Comparison of ENCODE assay signal across 20 cellular contexts in the genomic region with DNA sequence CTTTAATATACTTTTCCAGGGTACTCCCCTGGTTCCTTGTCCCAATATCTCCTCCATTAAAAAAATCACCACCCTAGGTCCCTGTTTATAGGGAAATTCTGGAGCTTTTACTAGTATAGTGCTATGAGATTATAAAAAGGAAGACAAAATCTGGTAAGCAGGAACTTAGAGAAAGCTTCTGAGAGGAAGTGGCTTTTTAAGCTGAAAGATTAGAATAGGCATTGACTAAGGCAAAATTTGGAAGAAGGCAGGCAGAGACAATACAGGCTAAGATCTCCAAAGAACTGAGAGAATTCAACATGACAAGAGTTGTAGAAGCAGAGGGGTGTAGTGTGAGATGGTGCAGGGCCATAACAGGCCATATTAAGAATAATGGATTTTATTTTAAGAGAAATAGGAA. TPM values are rescaled to one million over a fixed set of nuclear protein-coding genes. Genes with fewer than 3 reads are reported as not detected.
DNase-seq lines count a peak whose midpoint lies in the region; ATAC-seq, FAIRE-seq and TF ChIP-seq lines count a peak whose summit lies in the region.
"Had no signal": no experiment of that assay in that cellular context is flagged by ENCODE, and none has a peak within 500 bp of the region (broad histone marks: within the 10 kb centered on the region; RNA-seq: fewer than 3 reads in every experiment).

No MANE protein-coding gene starts in this region.

- FAIRE-seq in GM12891 (lab: Jason Lieb, UNC): no peak
- FAIRE-seq: endothelial cell of umbilical vein had no signal

- no peak for TF ChIP-seq CTCF in activated B cell treated with CpG ODN at 0.5 μM for 24 hours (IDR thresholded peaks at IDR 0.05)
- no peak for TF ChIP-seq CTCF in natural killer cell (IDR thresholded peaks at IDR 0.05)

- no peaks in the 10 kb centered on the region for H3K27me3 ChIP-seq in SJCRH30
- H3K27me3 ChIP-seq: foreskin keratinocyte, transverse colon had no signal

- DNase-seq in activated CD4-positive, alpha-beta T cell treated with anti-CD3 and anti-CD28 coated beads for 36 hours: no peak
- DNase-seq in activated CD4-positive, alpha-beta T cell treated with anti-CD3 and anti-CD28 coated beads for 1 hour: no peak
- no peak for DNase-seq in GM12891 (ENCODE audit: insufficient read length, low spot score)
- no peak for DNase-seq in activated B cell treated with CpG ODN at 0.5 μM for 24 hours
- no peak for DNase-seq in natural killer cell
- no peak for DNase-seq in iPS-NIHi11 (ENCODE audit: low spot score)
- DNase-seq in medulla oblongata (ENCODE audit: extremely low spot score): no peak
- no peak for DNase-seq in SJCRH30
- DNase-seq: activated T-cell treated with anti-CD3 and anti-CD28 coated beads, Interleukin-2, amount 50 U/mL, for 24 hours; aorta; foreskin keratinocyte; NCI-H1417; RPMI8226; SW 1271; transverse colon had no signal

- intact Hi-C loops in activated CD4-positive, alpha-beta T cell treated with anti-CD3 and anti-CD28 coated beads for 36 hours (cut with DNase I, micrococcal nuclease): no loop called here
- intact Hi-C loops in activated B cell treated with CpG ODN at 0.5 μM for 24 hours (cut with micrococcal nuclease) (loop anchor here (2.0 kb wide), 2 partner anchors 15 to 17 kb away; no protein-coding TSS in a partner anchor), natural killer cell (cut with micrococcal nuclease) (no loop called here)

- no peak overlapping the region for H3K27ac ChIP-seq in SJCRH30
- H3K27ac ChIP-seq: foreskin keratinocyte, transverse colon had no signal

- POLR2A ChIA-PET in activated CD4-positive, alpha-beta T cell treated with anti-CD3 and anti-CD28 coated beads for 36 hours (lab: Charles Lee): no interaction called here
- POLR2A ChIA-PET in activated B cell treated with CpG ODN at 0.5 μM for 24 hours (lab: Charles Lee): interaction anchor here (1.2 to 1.4 kb wide), 2 partner anchors 26 to 31 kb away, joined by 3 to 4 read pairs; a partner anchor contains a TSS

- H3K9me3 ChIP-seq in SJCRH30 (replicated peaks): no peaks in the 10 kb centered on the region
- H3K9me3 ChIP-seq: transverse colon had no signal

- H3K36me3 Mint-ChIP-seq in activated CD4-positive, alpha-beta T cell treated with anti-CD3 and anti-CD28 coated beads for 36 hours (ENCODE audit: low read depth): peaks cover 28% of the 10 kb centered on the region
- peaks cover 12% of the 10 kb centered on the region for H3K36me3 Mint-ChIP-seq in activated B cell treated with CpG ODN at 0.5 μM for 24 hours (ENCODE audit: low read depth)
- no peaks in the 10 kb centered on the region for H3K36me3 Mint-ChIP-seq in natural killer cell

- H3K4me3 Mint-ChIP-seq in activated CD4-positive, alpha-beta T cell treated with anti-CD3 and anti-CD28 coated beads for 36 hours: no peak overlapping the region
- H3K4me3 Mint-ChIP-seq in activated B cell treated with CpG ODN at 0.5 μM for 24 hours (no peak overlapping the region), natural killer cell (no peak overlapping the region)
- H3K4me3 Mint-ChIP-seq: activated T-cell treated with anti-CD3 and anti-CD28 coated beads, Interleukin-2, amount 50 U/mL, for 24 hours had no signal

- peaks cover 13% of the 10 kb centered on the region for H3K4me1 Mint-ChIP-seq in activated CD4-positive, alpha-beta T cell treated with anti-CD3 and anti-CD28 coated beads for 36 hours
- H3K4me1 Mint-ChIP-seq in activated B cell treated with CpG ODN at 0.5 μM for 24 hours (peaks cover 38% of the 10 kb centered on the region), natural killer cell (peaks cover 20 to 26% of the 10 kb centered on the region in 2 donors)

- H3K36me3 ChIP-seq in SJCRH30: peaks cover 12% of the 10 kb centered on the region
- H3K36me3 ChIP-seq: transverse colon had no signal

- no peak for TF ChIP-seq POLR2A in GM12891 (IDR thresholded peaks at IDR 0.05; ENCODE audit: low read depth, low read length)

- H3K4me1 ChIP-seq in SJCRH30: no peaks in the 10 kb centered on the region
- H3K4me1 ChIP-seq: foreskin keratinocyte had no signal

- no peak for ATAC-seq in activated CD4-positive, alpha-beta T cell treated with anti-CD3 and anti-CD28 coated beads for 36 hours
- ATAC-seq in activated B cell treated with CpG ODN at 0.5 μM for 24 hours (ENCODE audit: low read depth) (peak; percentile 21), natural killer cell (peak in 1 of 3 donors; percentile 20)
- ATAC-seq: activated CD4-positive, CD25-positive, alpha-beta regulatory T cell treated with anti-CD3 and anti-CD28 coated beads, Interleukin-2, amount 50 U/mL, for 24 hours; foreskin keratinocyte; left lobe of liver had no signal

- no peaks in the 10 kb centered on the region for H3K27me3 Mint-ChIP-seq in activated CD4-positive, alpha-beta T cell treated with anti-CD3 and anti-CD28 coated beads for 36 hours
- H3K27me3 Mint-ChIP-seq in activated B cell treated with CpG ODN at 0.5 μM for 24 hours (no peaks in the 10 kb centered on the region), natural killer cell (ENCODE audit: low read depth in 2 of 2) (no peaks in the 10 kb centered on the region)
- H3K27me3 Mint-ChIP-seq: activated T-cell treated with anti-CD3 and anti-CD28 coated beads, Interleukin-2, amount 50 U/mL, for 24 hours; progenitor cell of endocrine pancreas had no signal

- no peak overlapping the region for H3K4me3 ChIP-seq in SJCRH30
- H3K4me3 ChIP-seq: smooth muscle cell, transverse colon had no signal

- H3K9me3 Mint-ChIP-seq in activated CD4-positive, alpha-beta T cell treated with anti-CD3 and anti-CD28 coated beads for 36 hours (ENCODE audit: low read depth): no peaks in the 10 kb centered on the region
- H3K9me3 Mint-ChIP-seq in activated B cell treated with CpG ODN at 0.5 μM for 24 hours: no peaks in the 10 kb centered on the region
- no peaks in the 10 kb centered on the region for H3K9me3 Mint-ChIP-seq in natural killer cell
- H3K9me3 Mint-ChIP-seq: activated T-cell treated with anti-CD3 and anti-CD28 coated beads, Interleukin-2, amount 50 U/mL, for 24 hours had no signal

- CTCF ChIA-PET in activated CD4-positive, alpha-beta T cell treated with anti-CD3 and anti-CD28 coated beads for 36 hours (lab: Charles Lee): interaction anchor here (1.3 kb wide), 1 partner anchor 18 kb away, joined by 3 read pairs; no protein-coding TSS in a partner anchor
- CTCF ChIA-PET in activated B cell treated with CpG ODN at 0.5 μM for 24 hours (lab: Charles Lee): no interaction called here

- H3K27ac Mint-ChIP-seq in activated CD4-positive, alpha-beta T cell treated with anti-CD3 and anti-CD28 coated beads for 36 hours: peak overlapping the region; percentile 73
- peak overlapping the region; percentile 60 for H3K27ac Mint-ChIP-seq in activated B cell treated with CpG ODN at 0.5 μM for 24 hours
- H3K27ac Mint-ChIP-seq in natural killer cell: peak overlapping the region; percentile 61 to 63
- H3K27ac Mint-ChIP-seq: progenitor cell of endocrine pancreas had no signal

TF ChIP-seq in GM12891, 5 proteins besides CTCF, POLR2A, EP300 and RAD21:
- TF ChIP-seq POLR2AphosphoS5 (IDR thresholded peaks at IDR 0.05; ENCODE audit: low read depth, low read length) (no peak), TAF1 (IDR thresholded peaks at IDR 0.05; ENCODE audit: low read depth, low read length) (no peak), POU2F2 (IDR thresholded peaks at IDR 0.05; ENCODE audit: low read depth, low read length) (no peak), SPI1 (IDR thresholded peaks at IDR 0.05; ENCODE audit: low read depth, low read length) (peak; percentile 33; the same call in 1 of the 2 replicates), PAX5 (IDR thresholded peaks at IDR 0.05; ENCODE audit: insufficient read depth, low read length, severe bottlenecking) (no peak)

RNA-seq across cellular contexts. Expression of a gene that starts 25.8 kb away (rescaled TPM):
- 10 to 100 TPM; 29.4 to 39.2 TPM for total RNA-seq in activated CD4-positive, alpha-beta T cell treated with anti-CD3 and anti-CD28 coated beads for 36 hours
- 7.4 TPM for polyA plus RNA-seq in GM12891 (2012; ENCODE audit: low read depth, missing spikeins)
- total RNA-seq in activated B cell treated with CpG ODN at 0.5 μM for 24 hours: 5.9 and 7.2 TPM in 2 replicates
- total RNA-seq in natural killer cell: 1 to 10 TPM in 1 of 3 donors, under 1 TPM in 2; 0.55 to 1.4 (median 0.94) TPM
- total RNA-seq in SJCRH30 (2014; rRNA removed; shearing (Covaris generic)): 22.7 and 26.6 TPM in 2 replicates
